19 cellular contexts compared by ENCODE assay signal in the genomic region with DNA sequence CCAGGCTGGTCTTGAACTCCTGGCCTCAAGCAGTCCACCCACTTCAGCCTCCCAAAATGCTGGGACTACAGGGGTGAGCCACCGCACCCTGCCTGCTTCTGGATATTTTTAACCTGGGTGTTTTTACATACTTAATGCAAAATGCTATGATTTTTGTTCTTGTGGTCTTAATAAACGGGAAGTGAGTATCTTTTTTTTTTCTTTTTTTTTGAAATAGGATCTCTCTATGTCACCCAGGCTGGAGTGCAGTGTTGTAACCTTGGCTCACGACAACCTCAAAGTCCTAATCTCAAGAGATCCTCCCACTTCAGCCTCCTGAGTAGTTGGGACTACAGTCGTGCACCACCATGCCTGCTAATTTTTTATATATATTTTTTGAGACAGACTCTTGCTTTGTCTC.
"Had no signal": no experiment of that assay in that cellular context is flagged by ENCODE, and none has a peak within 500 bp of the region (broad histone marks: within the 10 kb centered on the region; RNA-seq: fewer than 3 reads in every experiment).

No MANE protein-coding gene starts in this region.

- ATAC-seq: activated CD4-positive, alpha-beta T cell treated with anti-CD3 and anti-CD28 coated beads for 36 hours; effector memory CD8-positive, alpha-beta T cell; naive thymus-derived CD8-positive, alpha-beta T cell; psoas muscle; right cardiac atrium; stimulated activated naive CD8-positive, alpha-beta T cell treated with anti-CD3 and anti-CD28 coated beads, Interleukin-15, amount 100 ng/mL, for 72 hours had no signal

- H3K27ac ChIP-seq: esophagus squamous epithelium, ovary, psoas muscle, suprapubic skin, transverse colon, vagina had no signal

- H3K9me3 Mint-ChIP-seq: activated naive CD8-positive, alpha-beta T cell treated with anti-CD3 and anti-CD28 coated beads for 36 hours; activated T-helper 1 cell treated with anti-CD3 and anti-CD28 coated beads, Interleukin-12 subunit alpha, Interleukin-12 subunit beta, Interleukin-2, Interleukin-4 antibody, amounts not matched to agents 30 ng/mL and 10 ng/mL and 1 ng/mL, durations not matched to agents 14 hours and 24 hours and 36 hours; effector memory CD8-positive, alpha-beta T cell; immature natural killer cell; naive thymus-derived CD8-positive, alpha-beta T cell; stimulated activated naive CD8-positive, alpha-beta T cell treated with anti-CD3 and anti-CD28 coated beads, Interleukin-15, amount 100 ng/mL, for 72 hours had no signal

- H3K27ac Mint-ChIP-seq: activated CD4-positive, alpha-beta T cell treated with anti-CD3 and anti-CD28 coated beads for 36 hours; activated naive CD8-positive, alpha-beta T cell treated with anti-CD3 and anti-CD28 coated beads for 36 hours; activated T-helper 1 cell treated with anti-CD3 and anti-CD28 coated beads, Interleukin-12 subunit alpha, Interleukin-12 subunit beta, Interleukin-2, Interleukin-4 antibody, amounts not matched to agents 30 ng/mL and 10 ng/mL and 1 ng/mL, durations not matched to agents 14 hours and 24 hours and 36 hours; effector memory CD8-positive, alpha-beta T cell; immature natural killer cell; naive thymus-derived CD8-positive, alpha-beta T cell; stimulated activated naive CD8-positive, alpha-beta T cell treated with anti-CD3 and anti-CD28 coated beads, Interleukin-15, amount 100 ng/mL, for 72 hours had no signal

- H3K4me3 Mint-ChIP-seq: activated CD4-positive, alpha-beta T cell treated with anti-CD3 and anti-CD28 coated beads for 36 hours; activated naive CD8-positive, alpha-beta T cell treated with anti-CD3 and anti-CD28 coated beads for 36 hours; activated T-helper 1 cell treated with anti-CD3 and anti-CD28 coated beads, Interleukin-12 subunit alpha, Interleukin-12 subunit beta, Interleukin-2, Interleukin-4 antibody, amounts not matched to agents 30 ng/mL and 10 ng/mL and 1 ng/mL, durations not matched to agents 14 hours and 24 hours and 36 hours; effector memory CD8-positive, alpha-beta T cell; immature natural killer cell; naive thymus-derived CD8-positive, alpha-beta T cell; stimulated activated naive CD8-positive, alpha-beta T cell treated with anti-CD3 and anti-CD28 coated beads, Interleukin-15, amount 100 ng/mL, for 72 hours had no signal

- H3K27me3 Mint-ChIP-seq: activated CD4-positive, alpha-beta T cell treated with anti-CD3 and anti-CD28 coated beads for 36 hours; activated naive CD8-positive, alpha-beta T cell treated with anti-CD3 and anti-CD28 coated beads for 36 hours had no signal

- H3K36me3 ChIP-seq: esophagus squamous epithelium, ovary, suprapubic skin, transverse colon, vagina had no signal

- H3K27me3 ChIP-seq: esophagus squamous epithelium, ovary, suprapubic skin, transverse colon, vagina had no signal

- H3K4me1 Mint-ChIP-seq: activated CD4-positive, alpha-beta T cell treated with anti-CD3 and anti-CD28 coated beads for 36 hours; activated naive CD8-positive, alpha-beta T cell treated with anti-CD3 and anti-CD28 coated beads for 36 hours; immature natural killer cell; naive thymus-derived CD8-positive, alpha-beta T cell had no signal

- H3K4me1 ChIP-seq: suprapubic skin, transverse colon, vagina had no signal

- H3K4me3 ChIP-seq: esophagus squamous epithelium, ovary, psoas muscle, suprapubic skin, transverse colon, vagina had no signal

- H3K36me3 Mint-ChIP-seq: activated naive CD8-positive, alpha-beta T cell treated with anti-CD3 and anti-CD28 coated beads for 36 hours; immature natural killer cell; naive thymus-derived CD8-positive, alpha-beta T cell had no signal

- H3K9me3 ChIP-seq: esophagus squamous epithelium, ovary, psoas muscle, suprapubic skin, transverse colon, vagina had no signal

- DNase-seq: activated CD4-positive, alpha-beta T cell treated with anti-CD3 and anti-CD28 coated beads for 36 hours; activated CD4-positive, alpha-beta T cell treated with anti-CD3 and anti-CD28 coated beads, Interleukin-2, amount 50 U/mL, for 48 hours; activated naive CD4-positive, alpha-beta T cell; activated naive CD8-positive, alpha-beta T cell treated with anti-CD3 and anti-CD28 coated beads for 36 hours; activated T-cell treated with anti-CD3 and anti-CD28 coated beads for 4 hours; amniotic stem cell; effector memory CD8-positive, alpha-beta T cell; esophagus squamous epithelium; immature natural killer cell; mesendoderm; naive thymus-derived CD8-positive, alpha-beta T cell; ovary; psoas muscle; right cardiac atrium; stimulated activated naive CD8-positive, alpha-beta T cell treated with anti-CD3 and anti-CD28 coated beads, Interleukin-15, amount 100 ng/mL, for 72 hours; transverse colon had no signal
